In genomic region chr2:41840702-41841551, GRCh38 we compare ENCODE assay signal across 8 cellular contexts.
A peak's percentile ranks its signal among the peaks of the same experiment; 100 is the strongest.
DNase-seq lines count a peak whose midpoint lies in the region; TF ChIP-seq lines count a peak whose summit lies in the region.

No MANE protein-coding gene starts in this region.

- TF ChIP-seq POLR2A in stomach (IDR thresholded peaks at IDR 0.05) = no peak

- peak overlapping the region; percentile 93 for H2AFZ ChIP-seq in neural cell (ENCODE audit: low read depth, low read length)

- peaks cover 5 to 15% (median 11%) of the 10 kb centered on the region in 4 donors for H3K4me1 ChIP-seq in stomach

- TF ChIP-seq EP300 in neural cell (conservative IDR thresholded peaks at IDR 0.05; ENCODE audit: poor library complexity, severe bottlenecking) (peak; percentile 56), stomach (IDR thresholded peaks at IDR 0.05) (no peak)

- peak overlapping the region; percentile 65 for H3K4me2 ChIP-seq in neural cell (ENCODE audit: low read length)

- peaks cover 34% of the 10 kb centered on the region for H3K27me3 ChIP-seq in neural cell (ENCODE audit: insufficient read depth, low read depth, low read length)
- peaks cover 0 to 13% (median 0%) of the 10 kb centered on the region in 3 donors for H3K27me3 ChIP-seq in stomach

- peak; percentile 85 for TF ChIP-seq RAD21 in neural cell (conservative IDR thresholded peaks at IDR 0.05)

- intact Hi-C loops in stomach (cut with DNase I; ENCODE audit: low total_unique reads) = no loop called here

- H3K9me3 ChIP-seq in neural cell (ENCODE audit: low read length) (no peaks in the 10 kb centered on the region), stomach (no peaks in the 10 kb centered on the region)

- CTCF ChIA-PET in RWPE1 (lab: Yijun Ruan, JAX) = interaction anchor here (1.3 to 1.6 kb wide), 2 partner anchors 10 to 29 kb away, joined by 5 to 7 read pairs; no protein-coding TSS in a partner anchor

- no peaks in the 10 kb centered on the region for H3K9me2 ChIP-seq in neural cell (ENCODE audit: insufficient read depth, low read length)

- POLR2A ChIA-PET in RWPE1 (lab: Yijun Ruan, JAX; ENCODE audit: low non-redundant PET) = no interaction called here

- H3K4me3 ChIP-seq in LNCaP clone FGC (ENCODE audit: low read depth, low read length) (peak overlapping the region; percentile 63), fibroblast of villous mesenchyme (ENCODE audit: low read depth, low read length) (peak overlapping the region; percentile 63), neural cell (ENCODE audit: low read length) (peak overlapping the region; percentile 87), stomach (peak overlapping the region; percentile 62 to 74 (median 68))

- peak; percentile 97 for DNase-seq in EL
- peak; percentile 83 for DNase-seq in GOT3 (lab: John Stamatoyannopoulos, UW)
- peak; percentile 58 for DNase-seq in LNCaP clone FGC (ENCODE audit: low read depth)
- DNase-seq in RWPE1 (ENCODE audit: low spot score) = peak; percentile 99
- peak; percentile 75 for DNase-seq in activated gamma-delta T cell (lab: John Stamatoyannopoulos, UW)
- DNase-seq in fibroblast of villous mesenchyme (ENCODE audit: low read depth) = peak; percentile 97
- peak; percentile 97 for DNase-seq in stomach

- H3K79me2 ChIP-seq in neural cell (replicated peaks; ENCODE audit: insufficient read depth, low read length) = no peaks in the 10 kb centered on the region

- H3K27ac ChIP-seq in RWPE1 (peak overlapping the region; percentile 65), neural cell (ENCODE audit: low read length) (peak overlapping the region; percentile 72), stomach (peak overlapping the region; percentile 56 to 89 (median 86))

- no peaks in the 10 kb centered on the region for H4K20me1 ChIP-seq in neural cell (ENCODE audit: insufficient read depth)

- TF ChIP-seq CTCF in LNCaP clone FGC (IDR thresholded peaks at IDR 0.05; ENCODE audit: control insufficient read depth, extremely low read depth, insufficient read depth) = peak; percentile 88
- TF ChIP-seq CTCF in RWPE1 (conservative IDR thresholded peaks at IDR 0.05; ENCODE audit: low read depth) = peak; percentile 96
- TF ChIP-seq CTCF in fibroblast of villous mesenchyme (IDR thresholded peaks at IDR 0.05; ENCODE audit: insufficient read depth, low read depth, low read length) = peak; percentile 98
- TF ChIP-seq CTCF in neural cell (IDR thresholded peaks at IDR 0.05; ENCODE audit: poor library complexity, severe bottlenecking) = peak; percentile 99
- TF ChIP-seq CTCF in stomach (IDR thresholded peaks at IDR 0.05) = peak in 5 of 7 experiments; percentile 96 to 99 (median 97)

- 0 to 1% (median 1%) methylated on average over 41 to 48 of the region's 48 CpGs for WGBS in stomach, 5 donors

- H3F3A ChIP-seq in neural cell (ENCODE audit: insufficient read depth, low read length, poor library complexity, severe bottlenecking) = peaks cover 7% of the 10 kb centered on the region

- H3K36me3 ChIP-seq in neural cell (ENCODE audit: insufficient read depth, low read length) (no peaks in the 10 kb centered on the region), stomach (no peaks in the 10 kb centered on the region)

- H3K9ac ChIP-seq in neural cell (ENCODE audit: low read length) = peak overlapping the region; percentile 75

TF ChIP-seq in neural cell, 6 proteins besides CTCF, POLR2A, EP300 and RAD21:
- TF ChIP-seq EZH2 (IDR thresholded peaks at IDR 0.05; ENCODE audit: borderline replicate concordance, insufficient read depth, low read length, poor library complexity, severe bottlenecking) (no peak), REST (IDR thresholded peaks at IDR 0.05; ENCODE audit: borderline replicate concordance) (peak; percentile 31), SMC3 (conservative IDR thresholded peaks at IDR 0.05; ENCODE audit: poor library complexity) (peak; percentile 93), POLR2AphosphoS5 (IDR thresholded peaks at IDR 0.05) (peak; percentile 59), TAF1 (IDR thresholded peaks at IDR 0.05; ENCODE audit: low read depth) (peak; percentile 54), MXI1 (conservative IDR thresholded peaks at IDR 0.05; ENCODE audit: poor library complexity, severe bottlenecking) (peak; percentile 60)

Comparison
In these comparisons a context has a peak if more than half of its experiments do, and no peak if none do; other contexts are left out.
1. Peak in every context shown above with its lines: DNase-seq, H3K4me3 ChIP-seq and H3K27ac ChIP-seq.